In genomic region chr5:123524146-123524545, GRCh38 we compare ENCODE assay signal across 17 cellular contexts.
"Had no signal": no experiment of that assay in that cellular context is flagged by ENCODE, and none has a peak within 500 bp of the region (broad histone marks: within the 10 kb centered on the region; RNA-seq: fewer than 3 reads in every experiment).

No MANE protein-coding gene starts in this region.

- H3K4me3 ChIP-seq: heart left ventricle, neural progenitor cell, ovary, smooth muscle cell, testis, tibial nerve had no signal

- H3K27ac ChIP-seq: neural progenitor cell, ovary, testis had no signal

- H3K36me3 Mint-ChIP-seq: naive thymus-derived CD8-positive, alpha-beta T cell had no signal

- H3K4me1 ChIP-seq: neural progenitor cell had no signal

- H3K9me3 ChIP-seq: heart left ventricle, ovary, testis, tibial nerve had no signal

- H3K27me3 Mint-ChIP-seq: naive thymus-derived CD8-positive, alpha-beta T cell; progenitor cell of endocrine pancreas; stimulated activated naive CD8-positive, alpha-beta T cell treated with anti-CD3 and anti-CD28 coated beads, Interleukin-15, Interleukin-2, amounts not matched to agents 100 ng/mL and 50 ng/mL, for 24 hours had no signal

- ATAC-seq: esophagus mucosa; heart left ventricle; naive thymus-derived CD8-positive, alpha-beta T cell; right cardiac atrium; stimulated activated effector memory CD8-positive, alpha-beta T cell treated with anti-CD3 and anti-CD28 coated beads, Interleukin-12 subunit alpha, Interleukin-12 subunit beta, amount 100 ng/mL, for 72 hours had no signal

- DNase-seq: effector memory CD4-positive, alpha-beta T cell; heart left ventricle; hypothalamus; naive thymus-derived CD8-positive, alpha-beta T cell; nucleus accumbens; ovary; right cardiac atrium; stimulated activated CD4-positive, alpha-beta T cell treated with anti-CD3 and anti-CD28 coated beads, Interleukin-4, amount 100 ng/mL, for 1 hour; stimulated activated CD8-positive, alpha-beta memory T cell treated with anti-CD3 and anti-CD28 coated beads, Interleukin-4, amount 100 ng/mL, for 48 hours; testis had no signal

- H3K36me3 ChIP-seq: heart left ventricle, ovary, tibial nerve had no signal

- H3K4me3 Mint-ChIP-seq: naive thymus-derived CD8-positive, alpha-beta T cell; neural progenitor cell; stimulated activated effector memory CD8-positive, alpha-beta T cell treated with anti-CD3 and anti-CD28 coated beads, Interleukin-12 subunit alpha, Interleukin-12 subunit beta, amount 100 ng/mL, for 72 hours; stimulated activated naive CD8-positive, alpha-beta T cell treated with anti-CD3 and anti-CD28 coated beads, Interleukin-15, Interleukin-2, amounts not matched to agents 100 ng/mL and 50 ng/mL, for 24 hours had no signal

- H3K27ac Mint-ChIP-seq: naive thymus-derived CD8-positive, alpha-beta T cell; neural progenitor cell; progenitor cell of endocrine pancreas; stimulated activated effector memory CD8-positive, alpha-beta T cell treated with anti-CD3 and anti-CD28 coated beads, Interleukin-12 subunit alpha, Interleukin-12 subunit beta, amount 100 ng/mL, for 72 hours; stimulated activated naive CD8-positive, alpha-beta T cell treated with anti-CD3 and anti-CD28 coated beads, Interleukin-15, Interleukin-2, amounts not matched to agents 100 ng/mL and 50 ng/mL, for 24 hours had no signal

- H3K27me3 ChIP-seq: heart left ventricle, neural progenitor cell, ovary, testis, tibial nerve had no signal

- H3K9me3 Mint-ChIP-seq: naive thymus-derived CD8-positive, alpha-beta T cell; stimulated activated effector memory CD8-positive, alpha-beta T cell treated with anti-CD3 and anti-CD28 coated beads, Interleukin-12 subunit alpha, Interleukin-12 subunit beta, amount 100 ng/mL, for 72 hours; stimulated activated naive CD8-positive, alpha-beta T cell treated with anti-CD3 and anti-CD28 coated beads, Interleukin-15, Interleukin-2, amounts not matched to agents 100 ng/mL and 50 ng/mL, for 24 hours had no signal
